Comparison of ENCODE assay signal across 25 cellular contexts in the genomic region with DNA sequence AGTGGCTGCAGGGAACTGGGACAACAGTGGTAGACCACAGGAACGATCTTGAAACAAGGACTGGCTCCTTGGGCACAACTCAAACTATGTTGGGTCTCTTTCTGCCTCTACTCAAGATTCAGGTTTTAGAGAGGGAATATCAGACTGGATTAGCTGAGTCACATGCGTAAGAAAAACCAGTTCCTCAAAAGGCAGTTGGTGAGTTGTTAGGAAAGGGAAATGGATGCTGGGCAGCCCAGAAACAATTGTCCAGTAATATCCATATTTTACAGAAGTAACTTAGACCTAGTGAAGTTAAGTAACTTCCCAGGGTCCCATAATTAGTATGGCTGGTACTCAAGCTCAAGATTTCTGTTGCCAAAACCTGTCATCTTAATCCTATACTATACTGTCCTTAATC. TPM values are rescaled to one million over a fixed set of nuclear protein-coding genes. Genes with fewer than 3 reads are reported as not detected.
DNase-seq lines count a peak whose midpoint lies in the region; ATAC-seq and TF ChIP-seq lines count a peak whose summit lies in the region.
"Had no signal": no experiment of that assay in that cellular context is flagged by ENCODE, and none has a peak within 500 bp of the region (broad histone marks: within the 10 kb centered on the region; RNA-seq: fewer than 3 reads in every experiment).

No MANE protein-coding gene starts in this region.

- H4K20me1 ChIP-seq in BLaER1 treated with 17β-estradiol and CSF1 and Interleukin-3, amounts not matched to agents 10 nM and 100 nM = peaks cover 30 to 76% (median 67%) of the 10 kb centered on the region in 11 experiments; a peak in 21 of 22 replicates

- ATAC-seq in T-helper 17 cell (no peak), natural killer cell (no peak)
- ATAC-seq: gastroesophageal sphincter had no signal

- peak overlapping the region in 6 of 11 experiments; percentile 8 to 60 (median 50); a peak in 11 of 22 replicates for H3K27ac ChIP-seq in BLaER1 treated with 17β-estradiol and CSF1 and Interleukin-3, amounts not matched to agents 10 nM and 100 nM
- H3K27ac ChIP-seq in HL-60 (replicated peaks) (peak overlapping the region; percentile 60), dorsolateral prefrontal cortex (peak overlapping the region in 4 of 59 donors; percentile 7 to 50 (median 24))
- H3K27ac ChIP-seq: esophagus muscularis mucosa, thyroid gland had no signal

- no peaks in the 10 kb centered on the region for H3K27me3 Mint-ChIP-seq in T-helper 17 cell
- H3K27me3 Mint-ChIP-seq in natural killer cell (ENCODE audit: low read depth in 2 of 2) = no peaks in the 10 kb centered on the region
- no peaks in the 10 kb centered on the region for H3K27me3 Mint-ChIP-seq in activated naive CD8-positive, alpha-beta T cell treated with anti-CD3 and anti-CD28 coated beads for 36 hours
- H3K27me3 Mint-ChIP-seq: central memory CD8-positive, alpha-beta T cell had no signal

- H3K36me3 Mint-ChIP-seq in T-helper 17 cell (ENCODE audit: low read depth) = peaks cover 3% of the 10 kb centered on the region
- peaks cover 7% of the 10 kb centered on the region for H3K36me3 Mint-ChIP-seq in natural killer cell
- peaks cover 19% of the 10 kb centered on the region for H3K36me3 Mint-ChIP-seq in activated naive CD8-positive, alpha-beta T cell treated with anti-CD3 and anti-CD28 coated beads for 36 hours

- H3K4me1 ChIP-seq in BLaER1 treated with 17β-estradiol and CSF1 and Interleukin-3, amounts not matched to agents 10 nM and 100 nM = peaks cover 0 to 11% (median 0%) of the 10 kb centered on the region in 10 experiments; a peak in 5 of 20 replicates
- H3K4me1 ChIP-seq: gastroesophageal sphincter, thyroid gland had no signal

- H3K4me3 Mint-ChIP-seq in T-helper 17 cell (no peak overlapping the region), natural killer cell (no peak overlapping the region)
- no peak overlapping the region for H3K4me3 Mint-ChIP-seq in activated naive CD8-positive, alpha-beta T cell treated with anti-CD3 and anti-CD28 coated beads for 36 hours
- H3K4me3 Mint-ChIP-seq: central memory CD8-positive, alpha-beta T cell; nephron had no signal

- H3K27me3 ChIP-seq in BLaER1 treated with 17β-estradiol and CSF1 and Interleukin-3, amounts not matched to agents 10 nM and 100 nM = no peaks in the 10 kb centered on the region
- no peaks in the 10 kb centered on the region for H3K27me3 ChIP-seq in HL-60 (ENCODE audit: insufficient read depth, poor library complexity, severe bottlenecking)
- H3K27me3 ChIP-seq in dorsolateral prefrontal cortex = no peaks in the 10 kb centered on the region
- H3K27me3 ChIP-seq: esophagus muscularis mucosa, gastroesophageal sphincter, thyroid gland had no signal

- H3K27ac Mint-ChIP-seq in T-helper 17 cell = peak overlapping the region; percentile 74
- H3K27ac Mint-ChIP-seq in natural killer cell = peak overlapping the region; percentile 13 to 50
- no peak overlapping the region for H3K27ac Mint-ChIP-seq in activated naive CD8-positive, alpha-beta T cell treated with anti-CD3 and anti-CD28 coated beads for 36 hours
- H3K27ac Mint-ChIP-seq: nephron had no signal

- H3K4me1 Mint-ChIP-seq in T-helper 17 cell = peaks cover 4% of the 10 kb centered on the region
- peaks cover 5 to 11% of the 10 kb centered on the region in 2 donors for H3K4me1 Mint-ChIP-seq in natural killer cell
- H3K4me1 Mint-ChIP-seq in activated naive CD8-positive, alpha-beta T cell treated with anti-CD3 and anti-CD28 coated beads for 36 hours = peaks cover 11% of the 10 kb centered on the region
- H3K4me1 Mint-ChIP-seq: nephron had no signal

- H3K9ac ChIP-seq in BLaER1 treated with 17β-estradiol and CSF1 and Interleukin-3, amounts not matched to agents 10 nM and 100 nM = no peak overlapping the region

- TF ChIP-seq CTCF in HL-60 (IDR thresholded peaks at IDR 0.05; ENCODE audit: insufficient read depth, low read length) (no peak), natural killer cell (IDR thresholded peaks at IDR 0.05) (no peak), dorsolateral prefrontal cortex (IDR thresholded peaks at IDR 0.05 in 54 of 56, conservative IDR thresholded peaks at IDR 0.05 in 2 of 56; ENCODE audit: low read depth in 1 of 56, partially characterized antibody in 56 of 56) (no peak)

- no peak overlapping the region for H3K4me3 ChIP-seq in BLaER1 treated with 17β-estradiol and CSF1 and Interleukin-3, amounts not matched to agents 10 nM and 100 nM
- no peak overlapping the region for H3K4me3 ChIP-seq in HL-60 (replicated peaks; ENCODE audit: insufficient read depth, low read length)
- H3K4me3 ChIP-seq in dorsolateral prefrontal cortex = peak overlapping the region in 1 of 59 donors; percentile 2
- H3K4me3 ChIP-seq: esophagus muscularis mucosa, gastroesophageal sphincter, thyroid gland had no signal

- intact Hi-C loops in natural killer cell (cut with micrococcal nuclease) = no loop called here
- intact Hi-C loops in dorsolateral prefrontal cortex (cut with DNase I) = no loop called here

- peaks cover 0 to 55% (median 0%) of the 10 kb centered on the region in 11 experiments; a peak in 15 of 22 replicates for H3K36me3 ChIP-seq in BLaER1 treated with 17β-estradiol and CSF1 and Interleukin-3, amounts not matched to agents 10 nM and 100 nM

- no peaks in the 10 kb centered on the region for H3K9me3 ChIP-seq in BLaER1 treated with 17β-estradiol and CSF1 and Interleukin-3, amounts not matched to agents 10 nM and 100 nM (replicated peaks in 1 of 11)
- H3K9me3 ChIP-seq in T-helper 17 cell (ENCODE audit: control insufficient read depth, low read length, poor library complexity, severe bottlenecking) = no peaks in the 10 kb centered on the region
- H3K9me3 ChIP-seq: esophagus muscularis mucosa, gastroesophageal sphincter, thyroid gland had no signal

- DNase-seq in HL-60 (ENCODE audit: low read depth in 1 of 2, low spot score in 1 of 2) (peak in 1 of 2 experiments; percentile 62), T-helper 17 cell (no peak), natural killer cell (no peak), dorsolateral prefrontal cortex (no peak), SK-N-DZ (ENCODE audit: low spot score) (no peak)
- DNase-seq in activated naive CD8-positive, alpha-beta T cell treated with anti-CD3 and anti-CD28 coated beads for 36 hours = no peak
- DNase-seq: activated CD4-positive, alpha-beta T cell treated with anti-CD3 and anti-CD28 coated beads for 4 hours; activated CD8-positive, alpha-beta memory T cell treated with anti-CD3 and anti-CD28 coated beads, Interleukin-2, amount 50 U/mL, for 4 hours; activated effector memory CD4-positive, alpha-beta T cell treated with Interleukin-2 at 50 U/mL for 16 hours; effector CD8-positive, alpha-beta T cell; KG1; kidney; mesenchymal stem cell; NCI-H1092 treated with DMSO at 0.1 percent for 48 hours; NCI-H2029; NCI-H345; NCI-H82; stimulated activated naive CD4-positive, alpha-beta T cell; SW 1271; thyroid gland had no signal

- no peaks in the 10 kb centered on the region for H3K9me3 Mint-ChIP-seq in natural killer cell
- no peaks in the 10 kb centered on the region for H3K9me3 Mint-ChIP-seq in activated naive CD8-positive, alpha-beta T cell treated with anti-CD3 and anti-CD28 coated beads for 36 hours
- H3K9me3 Mint-ChIP-seq: central memory CD8-positive, alpha-beta T cell; nephron had no signal

- H3K4me2 ChIP-seq in BLaER1 treated with 17β-estradiol and CSF1 and Interleukin-3, amounts not matched to agents 10 nM and 100 nM = peak overlapping the region in 4 of 11 experiments; percentile 26 to 69 (median 46); a peak in 9 of 22 replicates

RNA-seq across cellular contexts. Expression of a gene that starts 27.0 kb away (rescaled TPM):
- total RNA-seq in T-helper 17 cell = 10 to 100 TPM; 15.8 to 16.7 TPM
- total RNA-seq in natural killer cell = 10 to 100 TPM; 13.3 to 17.1 (median 15.8) TPM
- 10 to 100 TPM; 14.3 to 30.7 (median 20.7) TPM for total RNA-seq in dorsolateral prefrontal cortex
- 6.7 and 9.1 TPM in 2 replicates for polyA plus RNA-seq in SK-N-DZ (2014; cell fraction: cytosol; rRNA removed)
- polyA plus RNA-seq in SK-N-DZ (2014; cell fraction: nucleus; rRNA removed) = 11.0 and 11.9 TPM in 2 replicates
- 10 to 100 TPM; 24.0 to 25.2 TPM for total RNA-seq in activated naive CD8-positive, alpha-beta T cell treated with anti-CD3 and anti-CD28 coated beads for 36 hours

RNA-seq across cellular contexts. Expression of a gene that starts 32.1 kb away (rescaled TPM):
- total RNA-seq in T-helper 17 cell = 10 to 100 TPM; 92.5 to 94.9 TPM
- 100 to 1,000 TPM; 107 to 112 (median 109) TPM for total RNA-seq in natural killer cell
- 100 to 1,000 TPM in 1 of 120 experiments, 10 to 100 TPM in 119; 50.0 to 101 (median 75.5) TPM for total RNA-seq in dorsolateral prefrontal cortex
- polyA plus RNA-seq in SK-N-DZ (2014; cell fraction: cytosol; rRNA removed) = 115 and 123 TPM in 2 replicates
- 73.1 and 117 TPM in 2 replicates for polyA plus RNA-seq in SK-N-DZ (2014; cell fraction: nucleus; rRNA removed)
- 100 to 1,000 TPM; 221 to 222 TPM for total RNA-seq in activated naive CD8-positive, alpha-beta T cell treated with anti-CD3 and anti-CD28 coated beads for 36 hours
